Comparison of ENCODE assay signal across 8 cellular contexts in genomic region chr10:125897317-125897716, GRCh38. TPM values are rescaled to one million over a fixed set of nuclear protein-coding genes. Genes with fewer than 3 reads are reported as not detected.
A peak's percentile ranks its signal among the peaks of the same experiment; 100 is the strongest.
DNase-seq lines count a peak whose midpoint lies in the region; ATAC-seq, FAIRE-seq and TF ChIP-seq lines count a peak whose summit lies in the region.
"Not testable (repeated sequence)": the region's sequence is repeated elsewhere in the genome, so short reads cannot be mapped to it uniquely, and the experiment has no call there.

No MANE protein-coding gene starts in this region.

- POLR2A ChIA-PET in HCT116 (lab: Charles Lee); activated naive CD8-positive, alpha-beta T cell treated with anti-CD3 and anti-CD28 coated beads, Interleukin-2, amount 10 ng/mL, durations not matched to agents 7 days and 5 days (lab: Charles Lee): not testable (repeated sequence)
- POLR2A ChIA-PET in H1 (lab: Charles Lee; ENCODE audit: partially characterized antibody) = interaction anchor here (0.8 to 1.1 kb wide), 4 partner anchors 9 to 63 kb away, joined by 3 to 5 read pairs (median 4); no protein-coding TSS in a partner anchor

- not testable (repeated sequence) for H3K4ac ChIP-seq in H1 (replicated peaks; ENCODE audit: insufficient read length, low read depth, low read length)

- peak overlapping the region; percentile 99 for H2AFZ ChIP-seq in ACC112 (ENCODE audit: low read length, unreplicated experiment)
- not testable (repeated sequence) for H2AFZ ChIP-seq in HCT116 (ENCODE audit: low read depth, low read length, poor library complexity, severe bottlenecking); H1 (ENCODE audit: low read length)
- H2AFZ ChIP-seq in hepatocyte = peak overlapping the region; percentile 87

- H3K79me1 ChIP-seq in H1 (ENCODE audit: low read depth, low read length) = not testable (repeated sequence)

- H3K23me2 ChIP-seq in H1 (ENCODE audit: low read depth, low read length) = not testable (repeated sequence)

- H2BK20ac ChIP-seq in H1 (ENCODE audit: low read length) = not testable (repeated sequence)

- H3K4me1 ChIP-seq in ACC112 (ENCODE audit: control insufficient read depth, insufficient read depth, low read length, unreplicated experiment); H1 (replicated peaks in 1 of 4; ENCODE audit: control insufficient read depth in 3 of 4, insufficient read depth in 4 of 4, low read length in 3 of 4); hepatocyte (ENCODE audit: insufficient read depth): not testable (repeated sequence)
- peaks cover 15 to 33% of the 10 kb centered on the region in 2 experiments for H3K4me1 ChIP-seq in HCT116 (ENCODE audit: control insufficient read depth in 1 of 2, insufficient read depth in 2 of 2, low read length in 2 of 2)

- intact Hi-C loops in HCT116 (cut with micrococcal nuclease) = not testable (repeated sequence)

- H4K20me1 ChIP-seq in HCT116 (ENCODE audit: insufficient read depth); H1 (replicated peaks in 1 of 2; ENCODE audit: control insufficient read depth in 1 of 2, insufficient read depth in 2 of 2, low read length in 2 of 2); hepatocyte (ENCODE audit: insufficient read depth, poor library complexity, severe bottlenecking): not testable (repeated sequence)

- not testable (repeated sequence) for H3K27ac Mint-ChIP-seq in T-helper 2 cell treated with Interferon-gamma antibody and Interleukin-4, amounts not matched to agents 5 μg/mL and 100 μg/mL, for 36 hours; activated naive CD8-positive, alpha-beta T cell treated with anti-CD3 and anti-CD28 coated beads, Interleukin-2, amount 10 ng/mL, durations not matched to agents 7 days and 5 days
- peak overlapping the region; percentile 34 to 84 (median 38) for H3K27ac Mint-ChIP-seq in nephron
- H3K27ac Mint-ChIP-seq in stimulated activated memory B cell treated with anti-CD40 and anti-IgM and Interleukin-4, amounts not matched to agents 10 μg/mL and 1 μg/mL and 100 μg/mL, for 72 hours = peak overlapping the region; percentile 74

- not testable (repeated sequence) for H4K5ac ChIP-seq in H1 (ENCODE audit: insufficient read length, low read depth, low read length)

- not testable (repeated sequence) for H4K8ac ChIP-seq in H1 (ENCODE audit: extremely low read depth, insufficient read depth, low read length)

- not testable (repeated sequence) for TF ChIP-seq CTCF in HCT116 (IDR thresholded peaks at IDR 0.05 in 2 of 3, conservative IDR thresholded peaks at IDR 0.05 in 1 of 3; ENCODE audit: borderline replicate concordance in 1 of 3, insufficient read depth in 1 of 3, low read depth in 2 of 3, low read length in 2 of 3); H1 (IDR thresholded peaks at IDR 0.05; ENCODE audit: control extremely low read depth in 1 of 3, insufficient read depth in 1 of 3, low read depth in 1 of 3, low read length in 3 of 3); hepatocyte (IDR thresholded peaks at IDR 0.05; ENCODE audit: poor library complexity); nephron (IDR thresholded peaks at IDR 0.05; ENCODE audit: unreplicated experiment in 3 of 3)

- not testable (repeated sequence) for H3K14ac ChIP-seq in H1 (ENCODE audit: insufficient read length)

- peaks cover 14% of the 10 kb centered on the region for H3K4me1 Mint-ChIP-seq in T-helper 2 cell treated with Interferon-gamma antibody and Interleukin-4, amounts not matched to agents 5 μg/mL and 100 μg/mL, for 36 hours (ENCODE audit: low read depth)
- H3K4me1 Mint-ChIP-seq in activated naive CD8-positive, alpha-beta T cell treated with anti-CD3 and anti-CD28 coated beads, Interleukin-2, amount 10 ng/mL, durations not matched to agents 7 days and 5 days = peaks cover 14% of the 10 kb centered on the region
- H3K4me1 Mint-ChIP-seq in nephron = peaks cover 19% of the 10 kb centered on the region
- H3K4me1 Mint-ChIP-seq in stimulated activated memory B cell treated with anti-CD40 and anti-IgM and Interleukin-4, amounts not matched to agents 10 μg/mL and 1 μg/mL and 100 μg/mL, for 72 hours = peaks cover 31% of the 10 kb centered on the region

- TF ChIP-seq EP300 in H1 (IDR thresholded peaks at IDR 0.05; ENCODE audit: borderline replicate concordance in 1 of 2, low read depth in 2 of 2, low read length in 2 of 2) = not testable (repeated sequence)

- not testable (repeated sequence) for H3K9me3 ChIP-seq in HCT116 (ENCODE audit: control insufficient read depth in 1 of 2, insufficient read depth in 1 of 2, low read depth in 1 of 2, low read length in 2 of 2); H1 (ENCODE audit: insufficient read depth in 2 of 2, low read depth in 1 of 2, low read length in 1 of 2); hepatocyte (ENCODE audit: low read depth)

- not testable (repeated sequence) for H3K23ac ChIP-seq in H1 (ENCODE audit: insufficient read length)

- H2BK120ac ChIP-seq in H1 (replicated peaks; ENCODE audit: low read depth, low read length) = not testable (repeated sequence)

- H3K79me2 ChIP-seq in ACC112 (ENCODE audit: control insufficient read depth, insufficient read depth, low read length, unreplicated experiment) = peaks cover 18% of the 10 kb centered on the region
- not testable (repeated sequence) for H3K79me2 ChIP-seq in HCT116 (ENCODE audit: insufficient read depth, low read length); H1 (ENCODE audit: control insufficient read depth in 1 of 2, insufficient read depth in 2 of 2, low read length in 2 of 2)
- peaks cover 26% of the 10 kb centered on the region for H3K79me2 ChIP-seq in hepatocyte

- 71% methylated on average over 4 of the region's 4 CpGs; no CpG with 5 or more reads in 1 of the 2 experiments for WGBS in H1 (ENCODE audit: extremely low coverage in 1 of 2, insufficient coverage in 1 of 2, insufficient read length in 1 of 2, insufficient replicate concordance in 2 of 2, low coverage in 1 of 2, low lambda C conversion rate in 2 of 2, missing lambda C conversion rate in 1 of 2), 2 experiments
- 53% methylated on average over 4 of the region's 4 CpGs for whole genome bisulfite sequencing in hepatocyte (ENCODE audit: low lambda C conversion rate, missing lambda C conversion rate)

- H3K4me2 ChIP-seq in HCT116 (ENCODE audit: low read length) (peak overlapping the region; percentile 60), H1 (ENCODE audit: insufficient read depth in 1 of 2, low read depth in 2 of 2, low read length in 2 of 2) (peak overlapping the region; percentile 60 to 61; a peak in 3 of 4 replicates), hepatocyte (peak overlapping the region; percentile 76)

- H3K36me3 ChIP-seq in ACC112 (ENCODE audit: insufficient read depth, low read length); HCT116 (ENCODE audit: control insufficient read depth in 1 of 2, insufficient read depth in 2 of 2, low read length in 2 of 2); H1 (ENCODE audit: control insufficient read depth in 2 of 4, insufficient read depth in 4 of 4, low read length in 3 of 4); hepatocyte (replicated peaks; ENCODE audit: insufficient read depth, low read depth): not testable (repeated sequence)

- TF ChIP-seq POLR2A in HCT116 (IDR thresholded peaks at IDR 0.05; ENCODE audit: borderline replicate concordance, extremely low read depth, insufficient read depth, insufficient read length); H1 (IDR thresholded peaks at IDR 0.05; ENCODE audit: control extremely low read depth in 1 of 2, low read depth in 2 of 2, low read length in 2 of 2): not testable (repeated sequence)

- H3K9me2 ChIP-seq in HCT116 (ENCODE audit: insufficient read depth); hepatocyte (replicated peaks; ENCODE audit: insufficient read depth): not testable (repeated sequence)

- H2BK15ac ChIP-seq in H1 (ENCODE audit: low read length) = not testable (repeated sequence)

- H3K18ac ChIP-seq in H1 (ENCODE audit: extremely low read depth, low read length) = not testable (repeated sequence)

- not testable (repeated sequence) for H3K36me3 Mint-ChIP-seq in T-helper 2 cell treated with Interferon-gamma antibody and Interleukin-4, amounts not matched to agents 5 μg/mL and 100 μg/mL, for 36 hours (ENCODE audit: low read depth); activated naive CD8-positive, alpha-beta T cell treated with anti-CD3 and anti-CD28 coated beads, Interleukin-2, amount 10 ng/mL, durations not matched to agents 7 days and 5 days; nephron (ENCODE audit: low read depth); stimulated activated memory B cell treated with anti-CD40 and anti-IgM and Interleukin-4, amounts not matched to agents 10 μg/mL and 1 μg/mL and 100 μg/mL, for 72 hours

- not testable (repeated sequence) for FAIRE-seq in H1 (lab: Jason Lieb, UNC)

- not testable (repeated sequence) for ATAC-seq in HCT116; activated naive CD8-positive, alpha-beta T cell treated with anti-CD3 and anti-CD28 coated beads, Interleukin-2, amount 10 ng/mL, durations not matched to agents 7 days and 5 days (ENCODE audit: low read depth); stimulated activated memory B cell treated with anti-CD40 and anti-IgM and Interleukin-4, amounts not matched to agents 10 μg/mL and 1 μg/mL and 100 μg/mL, for 72 hours

- not testable (repeated sequence) for H4K91ac ChIP-seq in H1 (replicated peaks; ENCODE audit: insufficient read length, low read length)

- H3K56ac ChIP-seq in H1 (replicated peaks; ENCODE audit: insufficient read length, low read depth, low read length) = not testable (repeated sequence)

- TF ChIP-seq RAD21 in HCT116 (IDR thresholded peaks at IDR 0.05; ENCODE audit: low read depth); H1 (IDR thresholded peaks at IDR 0.05 in 1 of 2, conservative IDR thresholded peaks at IDR 0.05 in 1 of 2; ENCODE audit: low read depth in 2 of 2, low read length in 2 of 2): not testable (repeated sequence)

- H2BK5ac ChIP-seq in H1 (ENCODE audit: low read depth, low read length) = not testable (repeated sequence)

- not testable (repeated sequence) for H3K27ac ChIP-seq in ACC112 (ENCODE audit: low read depth, low read length); HCT116 (ENCODE audit: low read depth, low read length); H1 (ENCODE audit: low read depth, low read length)
- H3K27ac ChIP-seq in hepatocyte = peak overlapping the region; percentile 95

- not testable (repeated sequence) for H2BK12ac ChIP-seq in H1 (ENCODE audit: low read depth, low read length)

- not testable (repeated sequence) for H3K9me3 Mint-ChIP-seq in T-helper 2 cell treated with Interferon-gamma antibody and Interleukin-4, amounts not matched to agents 5 μg/mL and 100 μg/mL, for 36 hours; activated naive CD8-positive, alpha-beta T cell treated with anti-CD3 and anti-CD28 coated beads, Interleukin-2, amount 10 ng/mL, durations not matched to agents 7 days and 5 days; nephron; stimulated activated memory B cell treated with anti-CD40 and anti-IgM and Interleukin-4, amounts not matched to agents 10 μg/mL and 1 μg/mL and 100 μg/mL, for 72 hours

- BruUV-seq in HCT116 (replicated peaks; lab: Mats Ljungman, UMichigan) = TSS peak; percentile 57

- H3K4me3 Mint-ChIP-seq in T-helper 2 cell treated with Interferon-gamma antibody and Interleukin-4, amounts not matched to agents 5 μg/mL and 100 μg/mL, for 36 hours = peak overlapping the region; percentile 88
- H3K4me3 Mint-ChIP-seq in activated naive CD8-positive, alpha-beta T cell treated with anti-CD3 and anti-CD28 coated beads, Interleukin-2, amount 10 ng/mL, durations not matched to agents 7 days and 5 days = peak overlapping the region; percentile 89
- H3K4me3 Mint-ChIP-seq in nephron = peak overlapping the region; percentile 95 to 96 (median 96)
- H3K4me3 Mint-ChIP-seq in stimulated activated memory B cell treated with anti-CD40 and anti-IgM and Interleukin-4, amounts not matched to agents 10 μg/mL and 1 μg/mL and 100 μg/mL, for 72 hours = peak overlapping the region; percentile 91

- CTCF ChIA-PET in HCT116 (lab: Charles Lee) (interaction anchor here (0.6 kb wide), 1 partner anchor 33 kb away, joined by 4 read pairs; no protein-coding TSS in a partner anchor), H1 (lab: Charles Lee; ENCODE audit: partially characterized antibody) (interaction anchor here (0.6 to 1.3 kb wide), 3 partner anchors 18 to 66 kb away, joined by 3 read pairs; no protein-coding TSS in a partner anchor)

- RAD21 ChIA-PET in HCT116 (lab: Charles Lee; ENCODE audit: low non-redundant PET in 1 of 2, low total read pairs in 2 of 2, uncharacterized antibody in 2 of 2, unreplicated experiment in 2 of 2) = interaction anchor here in 1 of 2 experiments (0.6 to 1.5 kb wide), 2 partner anchors 18 to 37 kb away, joined by 3 to 4 read pairs; no protein-coding TSS in a partner anchor

- peaks cover 26% of the 10 kb centered on the region for H3K27me3 Mint-ChIP-seq in T-helper 2 cell treated with Interferon-gamma antibody and Interleukin-4, amounts not matched to agents 5 μg/mL and 100 μg/mL, for 36 hours (ENCODE audit: low read depth)
- not testable (repeated sequence) for H3K27me3 Mint-ChIP-seq in activated naive CD8-positive, alpha-beta T cell treated with anti-CD3 and anti-CD28 coated beads, Interleukin-2, amount 10 ng/mL, durations not matched to agents 7 days and 5 days; nephron (ENCODE audit: low read depth); stimulated activated memory B cell treated with anti-CD40 and anti-IgM and Interleukin-4, amounts not matched to agents 10 μg/mL and 1 μg/mL and 100 μg/mL, for 72 hours

- H3K4me3 ChIP-seq in ACC112 (ENCODE audit: low read depth, low read length) (peak overlapping the region; percentile 97), HCT116 (replicated peaks in 1 of 2; ENCODE audit: low read depth in 1 of 2, low read length in 2 of 2) (peak overlapping the region; percentile 80), H1 (ENCODE audit: extremely low read depth in 1 of 4, insufficient read depth in 2 of 4, low read depth in 3 of 4, low read length in 4 of 4) (peak overlapping the region in 2 of 4 experiments; percentile 67 to 78; a peak in 3 of 8 replicates), hepatocyte (peak overlapping the region; percentile 3)

- DNase-seq in HCT116 (ENCODE audit: low read depth, low spot score); T-helper 2 cell treated with Interferon-gamma antibody and Interleukin-4, amounts not matched to agents 5 μg/mL and 100 μg/mL, for 36 hours (ENCODE audit: low spot score); activated naive CD8-positive, alpha-beta T cell treated with anti-CD3 and anti-CD28 coated beads, Interleukin-2, amount 10 ng/mL, durations not matched to agents 7 days and 5 days; H1 (ENCODE audit: low read depth in 1 of 2, low spot score in 2 of 2); hepatocyte (ENCODE audit: low spot score): not testable (repeated sequence)

- H3K9ac ChIP-seq in HCT116 (ENCODE audit: low read length) = peak overlapping the region; percentile 70
- not testable (repeated sequence) for H3K9ac ChIP-seq in H1 (replicated peaks in 1 of 4; ENCODE audit: extremely low read depth in 1 of 4, low read depth in 3 of 4, low read length in 3 of 4)

- not testable (repeated sequence) for H2AK5ac ChIP-seq in H1 (ENCODE audit: low read depth, low read length)

- H3K27me3 ChIP-seq in ACC112 (ENCODE audit: insufficient read depth, low read length); HCT116 (ENCODE audit: insufficient read depth, low read length); H1 (replicated peaks in 1 of 4; ENCODE audit: control insufficient read depth in 3 of 4, extremely low read depth in 1 of 4, insufficient read depth in 3 of 4, low read length in 3 of 4); hepatocyte: not testable (repeated sequence)

RNA-seq across cellular contexts. Expression of gene FANK1, which starts 1.0 kb away (rescaled TPM):
- total RNA-seq in HCT116 (2021; ENCODE audit: unreplicated experiment) (5.4 TPM), hepatocyte (0.88 and 6.0 TPM in 2 replicates)
- 4.8 and 6.7 TPM in 2 replicates for polyA plus RNA-seq in HCT116 (2012)
- total RNA-seq in activated naive CD8-positive, alpha-beta T cell treated with anti-CD3 and anti-CD28 coated beads, Interleukin-2, amount 10 ng/mL, durations not matched to agents 7 days and 5 days = under 1 TPM; 0.69 to 0.96 TPM
- total RNA-seq in H1 (2021; fragmentation: NEBNext Ultra II Directional; extraction: Animal tissue kit (Norgen Biotek cat#: 25700)) = 0.84 TPM in 1 of 2 replicates, not detected in the other
- polyA plus RNA-seq in H1 (2011; rRNA removed) (0.74 and 1.2 TPM in 2 replicates), hepatocyte (2.9 and 5.5 TPM in 2 replicates)
- polyA plus RNA-seq in H1 (2011; cell fraction: cytosol; rRNA removed) = 1.7 TPM
- 2.3 TPM for polyA plus RNA-seq in H1 (2011; cell fraction: nucleus; rRNA removed)
- 0.69 to 1.4 TPM (median 0.96 TPM) in 4 replicates for polyA plus RNA-seq in H1 (2012, experiment 1 of 2)
- not detected for polyA plus RNA-seq in H1 (2012, experiment 2 of 2)
- 0.49 TPM for polyA plus RNA-seq in H1 (2013, experiment 1 of 2)
- 0.57 TPM for polyA plus RNA-seq in H1 (2013, experiment 2 of 2)
- 0.95 and 1.2 TPM in 2 replicates for polyA minus RNA-seq in H1 (2011; rRNA and poly(A)+ RNA removed)
- not detected for polyA minus RNA-seq in H1 (2011; cell fraction: cytosol; rRNA and poly(A)+ RNA removed)
- 3.2 TPM for polyA minus RNA-seq in H1 (2011; cell fraction: nucleus; rRNA and poly(A)+ RNA removed)

RNA-seq across cellular contexts. Expression of gene DHX32, which starts 16.2 kb away (rescaled TPM):
- total RNA-seq in HCT116 (2021; ENCODE audit: unreplicated experiment) (50.9 TPM), hepatocyte (47.1 and 50.8 TPM in 2 replicates)
- 29.6 and 34.1 TPM in 2 replicates for polyA plus RNA-seq in HCT116 (2012)
- total RNA-seq in activated naive CD8-positive, alpha-beta T cell treated with anti-CD3 and anti-CD28 coated beads, Interleukin-2, amount 10 ng/mL, durations not matched to agents 7 days and 5 days = 10 to 100 TPM; 19.1 to 21.1 TPM
- total RNA-seq in H1 (2021; fragmentation: NEBNext Ultra II Directional; extraction: Animal tissue kit (Norgen Biotek cat#: 25700)) = 15.6 and 15.8 TPM in 2 replicates
- polyA plus RNA-seq in H1 (2011; rRNA removed) (7.0 and 12.4 TPM in 2 replicates), hepatocyte (35.8 and 40.6 TPM in 2 replicates)
- polyA plus RNA-seq in H1 (2011; cell fraction: cytosol; rRNA removed) = 12.9 TPM
- polyA plus RNA-seq in H1 (2011; cell fraction: nucleus; rRNA removed) = 6.8 TPM
- 12.7 to 17.0 TPM (median 14.9 TPM) in 4 replicates for polyA plus RNA-seq in H1 (2012, experiment 1 of 2)
- 2.0 TPM for polyA plus RNA-seq in H1 (2012, experiment 2 of 2)
- polyA plus RNA-seq in H1 (2013, experiment 1 of 2) = 11.5 TPM
- 11.7 TPM for polyA plus RNA-seq in H1 (2013, experiment 2 of 2)
- 19.3 and 24.9 TPM in 2 replicates for polyA minus RNA-seq in H1 (2011; rRNA and poly(A)+ RNA removed)
- polyA minus RNA-seq in H1 (2011; cell fraction: cytosol; rRNA and poly(A)+ RNA removed) = 10.6 TPM
- 11.2 TPM for polyA minus RNA-seq in H1 (2011; cell fraction: nucleus; rRNA and poly(A)+ RNA removed)
